27 cellular contexts compared by ENCODE assay signal in genomic region chr1:205834751-205835150, GRCh38. TPM values are rescaled to one million over a fixed set of nuclear protein-coding genes. Genes with fewer than 3 reads are reported as not detected.
"Had no signal": no experiment of that assay in that cellular context is flagged by ENCODE, and none has a peak within 500 bp of the region (broad histone marks: within the 10 kb centered on the region; RNA-seq: fewer than 3 reads in every experiment).

No MANE protein-coding gene starts in this region.

- H3K4me1 Mint-ChIP-seq: memory B cell; stimulated activated effector memory CD8-positive, alpha-beta T cell treated with anti-CD3 and anti-CD28 coated beads, Interleukin-12 subunit alpha, Interleukin-12 subunit beta, amount 100 ng/mL, for 72 hours had no signal

- ATAC-seq: activated CD8-positive, alpha-beta T cell treated with anti-CD3 and anti-CD28 coated beads, Interleukin-2, amount 10 ng/mL, durations not matched to agents 7 days and 5 days; effector memory CD8-positive, alpha-beta T cell; gastroesophageal sphincter; pancreas; right lobe of liver; stimulated activated effector memory CD8-positive, alpha-beta T cell treated with anti-CD3 and anti-CD28 coated beads, Interleukin-12 subunit alpha, Interleukin-12 subunit beta, amount 100 ng/mL, for 72 hours had no signal

- H3K27me3 ChIP-seq: adrenal gland, gastroesophageal sphincter, pancreas, right lobe of liver, stomach, suprapubic skin, tibial nerve, uterus had no signal

- H3K4me3 ChIP-seq: adrenal gland, gastroesophageal sphincter, pancreas, right lobe of liver, skin epidermis, stomach, suprapubic skin, tibial nerve, uterus had no signal

- H3K9me3 ChIP-seq: adrenal gland, gastroesophageal sphincter, neutrophil, pancreas, right lobe of liver, stomach, suprapubic skin, tibial nerve, uterus had no signal

- H3K27ac ChIP-seq: adrenal gland, gastroesophageal sphincter, neutrophil, pancreas, right lobe of liver, skin epidermis, stomach, suprapubic skin, tibial nerve, uterus had no signal

- H3K27ac Mint-ChIP-seq: activated CD8-positive, alpha-beta T cell treated with anti-CD3 and anti-CD28 coated beads, Interleukin-2, amount 10 ng/mL, durations not matched to agents 7 days and 5 days; activated naive CD8-positive, alpha-beta T cell; effector memory CD8-positive, alpha-beta T cell; memory B cell; stimulated activated effector memory CD8-positive, alpha-beta T cell treated with anti-CD3 and anti-CD28 coated beads, Interleukin-12 subunit alpha, Interleukin-12 subunit beta, amount 100 ng/mL, for 72 hours had no signal

- H3K4me3 Mint-ChIP-seq: activated CD8-positive, alpha-beta T cell treated with anti-CD3 and anti-CD28 coated beads, Interleukin-2, amount 10 ng/mL, durations not matched to agents 7 days and 5 days; activated naive CD8-positive, alpha-beta T cell; effector memory CD8-positive, alpha-beta T cell; memory B cell; nephron; stimulated activated effector memory CD8-positive, alpha-beta T cell treated with anti-CD3 and anti-CD28 coated beads, Interleukin-12 subunit alpha, Interleukin-12 subunit beta, amount 100 ng/mL, for 72 hours had no signal

- H3K36me3 Mint-ChIP-seq: memory B cell; stimulated activated effector memory CD8-positive, alpha-beta T cell treated with anti-CD3 and anti-CD28 coated beads, Interleukin-12 subunit alpha, Interleukin-12 subunit beta, amount 100 ng/mL, for 72 hours had no signal

- H3K36me3 ChIP-seq: adrenal gland, gastroesophageal sphincter, neutrophil, pancreas, right lobe of liver, stomach, suprapubic skin, tibial nerve, uterus had no signal

- H3K27me3 Mint-ChIP-seq: activated naive CD8-positive, alpha-beta T cell; effector memory CD8-positive, alpha-beta T cell; memory B cell had no signal

- H3K4me1 ChIP-seq: adrenal gland, gastroesophageal sphincter, right lobe of liver, stomach, suprapubic skin, tibial nerve, uterus had no signal

- FAIRE-seq: astrocyte, islet of Langerhans, pancreas had no signal

- DNase-seq: activated CD4-positive, alpha-beta T cell treated with anti-CD3 and anti-CD28 coated beads for 1 hour; activated CD4-positive, alpha-beta T cell treated with anti-CD3 and anti-CD28 coated beads, Interleukin-2, amount 50 U/mL, for 1 hour; activated CD8-positive, alpha-beta T cell treated with anti-CD3 and anti-CD28 coated beads, Interleukin-2, amount 10 ng/mL, durations not matched to agents 7 days and 5 days; activated gamma-delta T cell treated with Interleukin-2 at 50 U/mL for 16 hours; activated T-cell treated with anti-CD3 and anti-CD28 coated beads, Interleukin-2, amount 50 U/mL, for 1 hour; adrenal gland; central memory CD4-positive, alpha-beta T cell; effector memory CD8-positive, alpha-beta T cell; head of caudate nucleus; hypothalamus; pancreas; right lobe of liver; stimulated activated CD4-positive, alpha-beta T cell treated with anti-CD3 and anti-CD28 coated beads, Interleukin-2, amount 100 ng/mL, for 24 hours; stomach; uterus had no signal

- H3K9me3 Mint-ChIP-seq: effector memory CD8-positive, alpha-beta T cell; memory B cell; nephron; stimulated activated effector memory CD8-positive, alpha-beta T cell treated with anti-CD3 and anti-CD28 coated beads, Interleukin-12 subunit alpha, Interleukin-12 subunit beta, amount 100 ng/mL, for 72 hours had no signal

RNA-seq across cellular contexts. Expression of gene PM20D1, which starts 15.2 kb away (rescaled TPM):
- total RNA-seq: astrocyte, myocyte had no signal
